In the genomic region with DNA sequence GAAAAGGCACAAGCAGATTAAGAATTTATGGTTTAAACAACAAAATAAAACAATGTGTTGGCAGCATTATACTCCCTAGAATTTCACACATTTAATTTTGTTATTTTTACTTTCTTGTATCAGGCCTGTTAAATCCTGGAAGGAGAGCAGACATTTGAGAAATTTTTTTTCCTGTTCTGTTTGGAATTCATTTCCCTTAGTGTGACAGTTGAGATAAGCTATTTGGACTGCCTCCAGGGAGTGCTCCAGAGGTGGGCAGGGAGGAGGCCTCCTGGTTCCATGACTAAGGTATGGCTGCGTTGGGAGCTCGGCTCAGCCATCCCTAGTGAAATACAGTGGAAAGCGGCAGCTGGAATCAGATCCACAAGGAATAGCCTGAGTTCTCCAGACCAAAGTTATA, we compare ENCODE assay signal across 21 cellular contexts.
DNase-seq lines count a peak whose midpoint lies in the region; TF ChIP-seq lines count a peak whose summit lies in the region.
"Had no signal": no experiment of that assay in that cellular context is flagged by ENCODE, and none has a peak within 500 bp of the region (broad histone marks: within the 10 kb centered on the region; RNA-seq: fewer than 3 reads in every experiment).

No MANE protein-coding gene starts in this region.

- peak; percentile 61 for DNase-seq in Daoy (ENCODE audit: low read depth)
- peak; percentile 36 for DNase-seq in NCI-H69 (lab: John Stamatoyannopoulos, UW)
- peak; percentile 11 to 54 for DNase-seq in dermis microvascular lymphatic vessel endothelial cell (ENCODE audit: low read depth in 2 of 2)
- DNase-seq in activated CD4-positive, alpha-beta T cell treated with anti-CD3 and anti-CD28 coated beads, Interleukin-2, amount 10 ng/mL, durations not matched to agents 7 days and 5 days = no peak
- DNase-seq in inferior parietal cortex (ENCODE audit: extremely low spot score) = no peak
- DNase-seq in RKO (ENCODE audit: low spot score) = no peak
- DNase-seq: activated CD4-positive, alpha-beta memory T cell treated with anti-CD3 and anti-CD28 coated beads for 36 hours; activated naive CD4-positive, alpha-beta T cell; AML-193; colonic mucosa; COR-L47; KBM-7; NCI-H1930; NCI-H524; nucleus accumbens; SHP77; stimulated activated naive CD4-positive, alpha-beta T cell; T-helper 17 cell; tibial artery; WERI-Rb-1 had no signal

- no peaks in the 10 kb centered on the region for H3K9me3 Mint-ChIP-seq in nephron
- H3K9me3 Mint-ChIP-seq in activated CD4-positive, alpha-beta T cell treated with anti-CD3 and anti-CD28 coated beads, Interleukin-2, amount 10 ng/mL, durations not matched to agents 7 days and 5 days = no peaks in the 10 kb centered on the region
- H3K9me3 Mint-ChIP-seq: activated CD4-positive, alpha-beta memory T cell treated with anti-CD3 and anti-CD28 coated beads for 36 hours had no signal

- H3K27ac Mint-ChIP-seq in nephron = peak overlapping the region; percentile 71 to 93 (median 81)
- H3K27ac Mint-ChIP-seq in activated CD4-positive, alpha-beta T cell treated with anti-CD3 and anti-CD28 coated beads, Interleukin-2, amount 10 ng/mL, durations not matched to agents 7 days and 5 days = no peak overlapping the region
- H3K27ac Mint-ChIP-seq: activated CD4-positive, alpha-beta memory T cell treated with anti-CD3 and anti-CD28 coated beads for 36 hours; T-helper 17 cell had no signal

- POLR2A ChIA-PET in activated CD4-positive, alpha-beta T cell treated with anti-CD3 and anti-CD28 coated beads, Interleukin-2, amount 10 ng/mL, durations not matched to agents 7 days and 5 days (lab: Charles Lee) = no interaction called here

- no peak overlapping the region for H3K4me3 Mint-ChIP-seq in nephron
- no peak overlapping the region for H3K4me3 Mint-ChIP-seq in activated CD4-positive, alpha-beta T cell treated with anti-CD3 and anti-CD28 coated beads, Interleukin-2, amount 10 ng/mL, durations not matched to agents 7 days and 5 days
- H3K4me3 Mint-ChIP-seq: activated CD4-positive, alpha-beta memory T cell treated with anti-CD3 and anti-CD28 coated beads for 36 hours; T-helper 17 cell had no signal

- TF ChIP-seq CTCF in nephron (IDR thresholded peaks at IDR 0.05; ENCODE audit: unreplicated experiment in 3 of 3) = no peak

- H3K36me3 Mint-ChIP-seq in nephron (ENCODE audit: low read depth) = no peaks in the 10 kb centered on the region
- H3K36me3 Mint-ChIP-seq in activated CD4-positive, alpha-beta T cell treated with anti-CD3 and anti-CD28 coated beads, Interleukin-2, amount 10 ng/mL, durations not matched to agents 7 days and 5 days (ENCODE audit: low read depth) = no peaks in the 10 kb centered on the region
- H3K36me3 Mint-ChIP-seq: activated CD4-positive, alpha-beta memory T cell treated with anti-CD3 and anti-CD28 coated beads for 36 hours had no signal

- CTCF ChIA-PET in activated CD4-positive, alpha-beta T cell treated with anti-CD3 and anti-CD28 coated beads, Interleukin-2, amount 10 ng/mL, durations not matched to agents 7 days and 5 days (lab: Charles Lee) = interaction anchor here (1.2 kb wide), 1 partner anchor 80 kb away, joined by 4 read pairs; no protein-coding TSS in a partner anchor

- H3K27me3 Mint-ChIP-seq in nephron (ENCODE audit: low read depth) = no peaks in the 10 kb centered on the region
- H3K27me3 Mint-ChIP-seq in activated CD4-positive, alpha-beta T cell treated with anti-CD3 and anti-CD28 coated beads, Interleukin-2, amount 10 ng/mL, durations not matched to agents 7 days and 5 days = peaks cover 22% of the 10 kb centered on the region
- H3K27me3 Mint-ChIP-seq: T-helper 17 cell had no signal

- peaks cover 41% of the 10 kb centered on the region for H3K4me1 Mint-ChIP-seq in nephron
- H3K4me1 Mint-ChIP-seq in activated CD4-positive, alpha-beta T cell treated with anti-CD3 and anti-CD28 coated beads, Interleukin-2, amount 10 ng/mL, durations not matched to agents 7 days and 5 days = no peaks in the 10 kb centered on the region

Comparison
In these comparisons a context has a peak if more than half of its experiments do, and no peak if none do; other contexts are left out.
1. DNase-seq: peak in Daoy (single experiment), NCI-H69 (single experiment) and dermis microvascular lymphatic vessel endothelial cell (2 of 2); none in activated CD4-positive, alpha-beta T cell treated with anti-CD3 and anti-CD28 coated beads, Interleukin-2, amount 10 ng/mL, durations not matched to agents 7 days and 5 days (single experiment), inferior parietal cortex (single experiment) and RKO (single experiment).